ENCODE assay signal across 8 cellular contexts in genomic region chr19:40442328-40443130, GRCh38. TPM values are rescaled to one million over a fixed set of nuclear protein-coding genes. Genes with fewer than 3 reads are reported as not detected.
DNase-seq lines count a peak whose midpoint lies in the region; ATAC-seq and TF ChIP-seq lines count a peak whose summit lies in the region.

No MANE protein-coding gene starts in this region.

- peaks cover 22% of the 10 kb centered on the region for H3K4me1 Mint-ChIP-seq in activated CD8-positive, alpha-beta memory T cell treated with anti-CD3 and anti-CD28 coated beads, Interleukin-2, amount 10 ng/mL, durations not matched to agents 7 days and 5 days
- H3K4me1 Mint-ChIP-seq in activated naive CD8-positive, alpha-beta T cell (ENCODE audit: low read depth): peaks cover 22% of the 10 kb centered on the region

- H3K27ac ChIP-seq in temporal lobe (ENCODE audit: low read depth, low read length): peak overlapping the region; percentile 94

- no peak for TF ChIP-seq CTCF in kidney epithelial cell (IDR thresholded peaks at IDR 0.05; ENCODE audit: insufficient read depth, low read length, poor library complexity, severe bottlenecking)

- ATAC-seq in activated CD8-positive, alpha-beta memory T cell treated with anti-CD3 and anti-CD28 coated beads, Interleukin-2, amount 10 ng/mL, durations not matched to agents 7 days and 5 days: no peak
- no peak for ATAC-seq in HG02623 (IDR thresholded peaks at IDR 0.05; ENCODE audit: unreplicated experiment)

- peaks cover 1% of the 10 kb centered on the region for H3K36me3 ChIP-seq in kidney epithelial cell (ENCODE audit: control insufficient read depth, insufficient read depth, low read length)

- H3K27me3 ChIP-seq in kidney epithelial cell (ENCODE audit: control insufficient read depth, insufficient read depth, low read length): no peaks in the 10 kb centered on the region

- H3K4me3 Mint-ChIP-seq in activated CD8-positive, alpha-beta memory T cell treated with anti-CD3 and anti-CD28 coated beads, Interleukin-2, amount 10 ng/mL, durations not matched to agents 7 days and 5 days: peak overlapping the region; percentile 95
- H3K4me3 Mint-ChIP-seq in activated naive CD8-positive, alpha-beta T cell: peak overlapping the region; percentile 100

- CTCF ChIA-PET in activated CD8-positive, alpha-beta memory T cell treated with anti-CD3 and anti-CD28 coated beads, Interleukin-2, amount 10 ng/mL, durations not matched to agents 7 days and 5 days (lab: Charles Lee): interaction anchor here (0.6 to 3.0 kb wide), 13 partner anchors 9 to 163 kb away, joined by 3 to 28 read pairs (median 5); partner anchors contain the start of genes BLVRB and SERTAD1

- H3K27ac Mint-ChIP-seq in activated CD8-positive, alpha-beta memory T cell treated with anti-CD3 and anti-CD28 coated beads, Interleukin-2, amount 10 ng/mL, durations not matched to agents 7 days and 5 days: peak overlapping the region; percentile 97
- H3K27ac Mint-ChIP-seq in activated naive CD8-positive, alpha-beta T cell: peak overlapping the region; percentile 97

- no peaks in the 10 kb centered on the region for H3K9me3 Mint-ChIP-seq in activated CD8-positive, alpha-beta memory T cell treated with anti-CD3 and anti-CD28 coated beads, Interleukin-2, amount 10 ng/mL, durations not matched to agents 7 days and 5 days (ENCODE audit: low read depth)
- no peaks in the 10 kb centered on the region for H3K9me3 Mint-ChIP-seq in activated naive CD8-positive, alpha-beta T cell (ENCODE audit: low read depth)

- no peak for DNase-seq in activated CD8-positive, alpha-beta memory T cell treated with anti-CD3 and anti-CD28 coated beads, Interleukin-2, amount 10 ng/mL, durations not matched to agents 7 days and 5 days
- DNase-seq in activated CD8-positive, alpha-beta memory T cell treated with anti-CD3 and anti-CD28 coated beads for 24 hours: no peak
- DNase-seq in kidney epithelial cell (ENCODE audit: low read depth) (no peak), nucleus accumbens (lab: John Stamatoyannopoulos, UW) (no peak), SIG-M5 treated with dmso at 0.1 percent for 504 hours (lab: John Stamatoyannopoulos, UW; ENCODE audit: unreplicated experiment) (no peak)

- peaks cover 7% of the 10 kb centered on the region for H3K36me3 Mint-ChIP-seq in activated CD8-positive, alpha-beta memory T cell treated with anti-CD3 and anti-CD28 coated beads, Interleukin-2, amount 10 ng/mL, durations not matched to agents 7 days and 5 days
- peaks cover 2% of the 10 kb centered on the region for H3K36me3 Mint-ChIP-seq in activated naive CD8-positive, alpha-beta T cell

- peak overlapping the region; percentile 59 for H3K4me3 ChIP-seq in kidney epithelial cell (ENCODE audit: low read depth, low read length)

- H3K27me3 Mint-ChIP-seq in activated CD8-positive, alpha-beta memory T cell treated with anti-CD3 and anti-CD28 coated beads, Interleukin-2, amount 10 ng/mL, durations not matched to agents 7 days and 5 days: no peaks in the 10 kb centered on the region
- no peaks in the 10 kb centered on the region for H3K27me3 Mint-ChIP-seq in activated naive CD8-positive, alpha-beta T cell

RNA-seq across cellular contexts. Expression of gene SERTAD3, which starts 1.6 kb away (rescaled TPM):
- 10 to 100 TPM; 13.4 to 13.7 TPM for total RNA-seq in activated CD8-positive, alpha-beta memory T cell treated with anti-CD3 and anti-CD28 coated beads, Interleukin-2, amount 10 ng/mL, durations not matched to agents 7 days and 5 days
- total RNA-seq in kidney epithelial cell (11.4 and 12.9 TPM in 2 replicates), temporal lobe (3.4 TPM)

RNA-seq across cellular contexts. Expression of gene SERTAD1, which starts 16.7 kb away (rescaled TPM):
- 1 to 10 TPM; 9.4 to 9.6 TPM for total RNA-seq in activated CD8-positive, alpha-beta memory T cell treated with anti-CD3 and anti-CD28 coated beads, Interleukin-2, amount 10 ng/mL, durations not matched to agents 7 days and 5 days
- total RNA-seq in kidney epithelial cell: 12.3 and 13.6 TPM in 2 replicates
- 0.98 TPM for total RNA-seq in temporal lobe

RNA-seq across cellular contexts. Expression of gene BLVRB, which starts 23.0 kb away (rescaled TPM):
- total RNA-seq in activated CD8-positive, alpha-beta memory T cell treated with anti-CD3 and anti-CD28 coated beads, Interleukin-2, amount 10 ng/mL, durations not matched to agents 7 days and 5 days: 10 to 100 TPM; 12.9 to 23.3 TPM
- total RNA-seq in kidney epithelial cell: 86.1 and 91.1 TPM in 2 replicates
- total RNA-seq in temporal lobe: 17.5 TPM

RNA-seq across cellular contexts. Expression of gene SPTBN4, which starts 24.3 kb away (rescaled TPM):
- under 1 TPM; 0.30 to 0.44 TPM for total RNA-seq in activated CD8-positive, alpha-beta memory T cell treated with anti-CD3 and anti-CD28 coated beads, Interleukin-2, amount 10 ng/mL, durations not matched to agents 7 days and 5 days
- 0.96 and 2.4 TPM in 2 replicates for total RNA-seq in kidney epithelial cell
- total RNA-seq in temporal lobe: 25.6 TPM

RNA-seq across cellular contexts. Expression of gene PRX, which starts 29.4 kb away (rescaled TPM):
- total RNA-seq in activated CD8-positive, alpha-beta memory T cell treated with anti-CD3 and anti-CD28 coated beads, Interleukin-2, amount 10 ng/mL, durations not matched to agents 7 days and 5 days: 1 to 10 TPM in 1 of 2 experiments, under 1 TPM in 1; 0.80 to 1.1 TPM
- total RNA-seq in kidney epithelial cell (2.5 and 2.7 TPM in 2 replicates), temporal lobe (2.5 TPM)
